Comparison of ENCODE assay signal across 8 cellular contexts in genomic region chr11:61955416-61956135, GRCh38. TPM values are rescaled to one million over a fixed set of nuclear protein-coding genes. Genes with fewer than 3 reads are reported as not detected.
A peak's percentile ranks its signal among the peaks of the same experiment; 100 is the strongest.
DNase-seq lines count a peak whose midpoint lies in the region; ATAC-seq and TF ChIP-seq lines count a peak whose summit lies in the region.

No MANE protein-coding gene starts in this region.

- H3K4me1 ChIP-seq in CD8-positive, alpha-beta T cell (ENCODE audit: insufficient read depth, low read length), result peaks cover 7% of the 10 kb centered on the region
- H3K4me1 ChIP-seq in Peyer's patch (peaks cover 8 to 23% (median 10%) of the 10 kb centered on the region in 4 donors), fibroblast of lung (ENCODE audit: control insufficient read depth, extremely low read depth, insufficient read depth, low read length) (peaks cover 5% of the 10 kb centered on the region), neuronal stem cell (ENCODE audit: control insufficient read depth in 2 of 2, insufficient read depth in 1 of 2, low read depth in 1 of 2, low read length in 2 of 2) (peaks cover 0 to 8% of the 10 kb centered on the region in 2 donors)

- H3K4ac ChIP-seq in neuronal stem cell (ENCODE audit: low read length), result no peak overlapping the region

- peaks cover 5% of the 10 kb centered on the region for H3K27me3 ChIP-seq in CD8-positive, alpha-beta T cell (ENCODE audit: insufficient read depth, low read length)
- H3K27me3 ChIP-seq in Peyer's patch, result no peaks in the 10 kb centered on the region
- H3K27me3 ChIP-seq in fibroblast of lung (ENCODE audit: control insufficient read depth, insufficient read depth, low read length), result no peaks in the 10 kb centered on the region
- peaks cover 0 to 21% (median 3%) of the 10 kb centered on the region in 3 experiments for H3K27me3 ChIP-seq in neuronal stem cell (ENCODE audit: control insufficient read depth in 3 of 3, insufficient read depth in 3 of 3, low read depth in 1 of 3, low read length in 3 of 3)

- H4K91ac ChIP-seq in neuronal stem cell (ENCODE audit: low read depth, low read length, poor library complexity), result no peak overlapping the region

- H2BK120ac ChIP-seq in neuronal stem cell (ENCODE audit: low read depth, low read length), result peak overlapping the region; percentile 81

- no peaks in the 10 kb centered on the region for H3K9me3 Mint-ChIP-seq in CD8-positive, alpha-beta T cell

- no peak overlapping the region for H2BK12ac ChIP-seq in neuronal stem cell (ENCODE audit: low read length)

- no peaks in the 10 kb centered on the region for H3K9me3 ChIP-seq in CD8-positive, alpha-beta T cell (ENCODE audit: low read length)
- no peaks in the 10 kb centered on the region for H3K9me3 ChIP-seq in Peyer's patch
- no peaks in the 10 kb centered on the region for H3K9me3 ChIP-seq in fibroblast of lung (ENCODE audit: control insufficient read depth, insufficient read depth, low read depth, low read length)
- H3K9me3 ChIP-seq in neuronal stem cell (replicated peaks in 1 of 2; ENCODE audit: control insufficient read depth in 2 of 2, insufficient read depth in 1 of 2, low read depth in 1 of 2, low read length in 2 of 2), result no peaks in the 10 kb centered on the region

- peak overlapping the region; percentile 91 for H2AK5ac ChIP-seq in neuronal stem cell (ENCODE audit: low read depth, low read length)

- no peak overlapping the region for H3K4me3 ChIP-seq in CD8-positive, alpha-beta T cell (ENCODE audit: low read depth, low read length)
- peak overlapping the region; percentile 13 to 54 (median 44) for H3K4me3 ChIP-seq in Peyer's patch
- H3K4me3 ChIP-seq in fibroblast of lung (replicated peaks in 1 of 4; ENCODE audit: control extremely low read depth in 1 of 4, insufficient read depth in 1 of 4, low read depth in 3 of 4, low read length in 4 of 4), result peak overlapping the region in 3 of 4 experiments; percentile 7 to 57 (median 43)
- peak overlapping the region in 1 of 2 donors; percentile 76 for H3K4me3 ChIP-seq in neuronal stem cell (ENCODE audit: low read length in 2 of 2)

- no peak overlapping the region for H3K23ac ChIP-seq in neuronal stem cell (ENCODE audit: low read depth, low read length, poor library complexity)

- no peak for TF ChIP-seq POLR2A in Peyer's patch (IDR thresholded peaks at IDR 0.05)

- H3K79me1 ChIP-seq in neuronal stem cell (ENCODE audit: low read depth, low read length), result peaks cover 2% of the 10 kb centered on the region

- peak overlapping the region; percentile 47 for H3K14ac ChIP-seq in neuronal stem cell (ENCODE audit: low read length)

- H3K9ac ChIP-seq in fibroblast of lung (ENCODE audit: insufficient read depth, low read length) (peak overlapping the region; percentile 60), neuronal stem cell (ENCODE audit: low read depth, low read length, poor library complexity) (peak overlapping the region; percentile 92)

- POLR2A ChIA-PET in CD8-positive, alpha-beta T cell (lab: Charles Lee), result interaction anchor here (1.0 kb wide), 1 partner anchor 12 kb away, joined by 6 read pairs; the partner anchor contains the start of gene FTH1

- no peaks in the 10 kb centered on the region for H3K36me3 ChIP-seq in CD8-positive, alpha-beta T cell (ENCODE audit: insufficient read depth, low read length)
- H3K36me3 ChIP-seq in Peyer's patch, result peaks cover 0 to 4% (median 0%) of the 10 kb centered on the region in 3 donors
- H3K36me3 ChIP-seq in fibroblast of lung (ENCODE audit: control insufficient read depth, insufficient read depth, low read length), result peaks cover 2% of the 10 kb centered on the region
- H3K36me3 ChIP-seq in neuronal stem cell (replicated peaks in 1 of 2; ENCODE audit: control insufficient read depth in 2 of 2, insufficient read depth in 2 of 2, low read length in 2 of 2), result no peaks in the 10 kb centered on the region

- CTCF ChIA-PET in CD8-positive, alpha-beta T cell (lab: Charles Lee), result interaction anchor here (1.0 kb wide), 1 partner anchor 59 kb away, joined by 3 read pairs; no protein-coding TSS in a partner anchor

- H3K4me2 ChIP-seq in fibroblast of lung (ENCODE audit: extremely low read depth, insufficient read depth, low read length) (peak overlapping the region; percentile 46), neuronal stem cell (ENCODE audit: insufficient read depth, low read length, poor library complexity, severe bottlenecking) (peak overlapping the region; percentile 66)

- no peaks in the 10 kb centered on the region for H4K20me1 ChIP-seq in fibroblast of lung (ENCODE audit: control insufficient read depth, extremely low read depth, insufficient read depth, low read length)

- TF ChIP-seq CTCF in CD8-positive, alpha-beta T cell (IDR thresholded peaks at IDR 0.05), result no peak
- TF ChIP-seq CTCF in Peyer's patch (IDR thresholded peaks at IDR 0.05) (no peak), fibroblast of lung (conservative IDR thresholded peaks at IDR 0.05 in 1 of 2, IDR thresholded peaks at IDR 0.05 in 1 of 2; ENCODE audit: low read depth in 1 of 2, low read length in 2 of 2) (no peak)

- WGBS in neuronal stem cell (ENCODE audit: extremely low coverage in 2 of 2, insufficient read length in 2 of 2, insufficient replicate concordance in 1 of 2), 2 donors, result no CpG with 5 or more reads among the region's 56 CpGs

- no peaks in the 10 kb centered on the region for H3K79me2 ChIP-seq in fibroblast of lung (ENCODE audit: control insufficient read depth, insufficient read depth, low read length)

- H3K18ac ChIP-seq in neuronal stem cell (ENCODE audit: low read length), result peak overlapping the region; percentile 93

- H2BK5ac ChIP-seq in neuronal stem cell (ENCODE audit: low read length), result no peak overlapping the region

- ATAC-seq in CD8-positive, alpha-beta T cell, result peak; percentile 77
- ATAC-seq in GM18870 (IDR thresholded peaks at IDR 0.05; ENCODE audit: unreplicated experiment), result no peak
- no peak for ATAC-seq in HG03521 (IDR thresholded peaks at IDR 0.05; ENCODE audit: unreplicated experiment)
- ATAC-seq in GM18858 (IDR thresholded peaks at IDR 0.05; ENCODE audit: unreplicated experiment), result no peak
- no peak for ATAC-seq in HG03159 (IDR thresholded peaks at IDR 0.05; ENCODE audit: unreplicated experiment)

- H3K27ac Mint-ChIP-seq in CD8-positive, alpha-beta T cell, result no peak overlapping the region

- no peak overlapping the region for H4K8ac ChIP-seq in neuronal stem cell (ENCODE audit: low read depth, low read length)

- H3K27ac ChIP-seq in CD8-positive, alpha-beta T cell (ENCODE audit: low read depth, low read length), result no peak overlapping the region
- H3K27ac ChIP-seq in Peyer's patch (peak overlapping the region; percentile 58 to 81 (median 73)), fibroblast of lung (ENCODE audit: insufficient read depth, low read length) (peak overlapping the region; percentile 63), neuronal stem cell (replicated peaks; ENCODE audit: low read length) (no peak overlapping the region)

- H2AFZ ChIP-seq in fibroblast of lung (ENCODE audit: low read length) (peak overlapping the region; percentile 34), neuronal stem cell (ENCODE audit: low read length) (peak overlapping the region; percentile 88)

- H2BK15ac ChIP-seq in neuronal stem cell (ENCODE audit: low read length), result peak overlapping the region; percentile 89

- DNase-seq in CD8-positive, alpha-beta T cell, result peak in 3 of 7 experiments; percentile 42 to 55 (median 49)
- DNase-seq in Peyer's patch, result peak in 1 of 3 donors; percentile 62
- no peak for DNase-seq in fibroblast of lung (ENCODE audit: low read depth in 2 of 2)
- DNase-seq in neuronal stem cell (ENCODE audit: low spot score), result peak; percentile 31

- peak overlapping the region; percentile 47 for H3K4me3 Mint-ChIP-seq in CD8-positive, alpha-beta T cell

- intact Hi-C loops in CD8-positive, alpha-beta T cell (cut with DNase I, micrococcal nuclease), result no loop called here

- peaks cover 9% of the 10 kb centered on the region for H3K4me1 Mint-ChIP-seq in CD8-positive, alpha-beta T cell (ENCODE audit: low read depth)

- no peaks in the 10 kb centered on the region for H3K36me3 Mint-ChIP-seq in CD8-positive, alpha-beta T cell

- peaks cover 26% of the 10 kb centered on the region for H3K27me3 Mint-ChIP-seq in CD8-positive, alpha-beta T cell (ENCODE audit: low read depth)

RNA-seq across cellular contexts. Expression of gene BEST1, which starts 5.4 kb away (rescaled TPM):
- total RNA-seq in CD8-positive, alpha-beta T cell, result under 1 TPM; 0.08 to 0.31 TPM
- total RNA-seq in Peyer's patch, result 1 to 10 TPM in 3 of 4 donors, under 1 TPM in 1; 0.47 to 4.1 (median 2.3) TPM
- total RNA-seq in fibroblast of lung, result 7.7 and 15.2 TPM in 2 replicates
- polyA plus RNA-seq in fibroblast of lung, result 1.5 and 2.5 TPM in 2 replicates
- 2.7 and 3.0 TPM in 2 replicates for polyA plus RNA-seq in fibroblast of lung (2012)
- polyA minus RNA-seq in fibroblast of lung (ENCODE audit: low replicate concordance), result 1.9 and 2.9 TPM in 2 replicates
- polyA plus RNA-seq in neuronal stem cell (2013, experiment 1 of 2), result 0.11 TPM
- 0.10 TPM for polyA plus RNA-seq in neuronal stem cell (2013, experiment 2 of 2)

RNA-seq across cellular contexts. Expression of gene FTH1, which starts 11.9 kb away (rescaled TPM):
- 1,000 to 10,000 TPM; 2,788 to 2,859 TPM for total RNA-seq in CD8-positive, alpha-beta T cell
- total RNA-seq in Peyer's patch (1,000 to 10,000 TPM; 3,399 to 5,471 (median 4,336) TPM), fibroblast of lung (2,097 and 2,219 TPM in 2 replicates)
- 2,789 and 3,749 TPM in 2 replicates for polyA plus RNA-seq in fibroblast of lung
- polyA plus RNA-seq in fibroblast of lung (2012), result 6,217 and 7,699 TPM in 2 replicates
- 2,081 and 2,338 TPM in 2 replicates for polyA minus RNA-seq in fibroblast of lung (ENCODE audit: low replicate concordance)
- polyA plus RNA-seq in neuronal stem cell (2013, experiment 1 of 2), result 1,611 TPM
- polyA plus RNA-seq in neuronal stem cell (2013, experiment 2 of 2), result 1,599 TPM

RNA-seq across cellular contexts. Expression of gene RAB3IL1, which starts 38.2 kb away (rescaled TPM):
- total RNA-seq in CD8-positive, alpha-beta T cell, result not detected
- total RNA-seq in Peyer's patch, result 10 to 100 TPM in 1 of 4 donors, 1 to 10 TPM in 3; 1.1 to 28.1 (median 5.7) TPM
- total RNA-seq in fibroblast of lung, result 13.4 TPM in 2 replicates
- 9.6 and 9.9 TPM in 2 replicates for polyA plus RNA-seq in fibroblast of lung
- polyA plus RNA-seq in fibroblast of lung (2012), result 14.7 and 15.8 TPM in 2 replicates
- polyA minus RNA-seq in fibroblast of lung (ENCODE audit: low replicate concordance), result 15.8 and 16.9 TPM in 2 replicates
- 2.4 TPM for polyA plus RNA-seq in neuronal stem cell (2013, experiment 1 of 2)
- 3.5 TPM for polyA plus RNA-seq in neuronal stem cell (2013, experiment 2 of 2)

Comparison
In these comparisons a context has a peak if more than half of its experiments do, and no peak if none do; other contexts are left out.
1. H3K27ac ChIP-seq: peak in Peyer's patch (4 of 4) and fibroblast of lung (single experiment); none in CD8-positive, alpha-beta T cell (single experiment) and neuronal stem cell (single experiment).